7 cellular contexts compared by ENCODE assay signal in the genomic region with DNA sequence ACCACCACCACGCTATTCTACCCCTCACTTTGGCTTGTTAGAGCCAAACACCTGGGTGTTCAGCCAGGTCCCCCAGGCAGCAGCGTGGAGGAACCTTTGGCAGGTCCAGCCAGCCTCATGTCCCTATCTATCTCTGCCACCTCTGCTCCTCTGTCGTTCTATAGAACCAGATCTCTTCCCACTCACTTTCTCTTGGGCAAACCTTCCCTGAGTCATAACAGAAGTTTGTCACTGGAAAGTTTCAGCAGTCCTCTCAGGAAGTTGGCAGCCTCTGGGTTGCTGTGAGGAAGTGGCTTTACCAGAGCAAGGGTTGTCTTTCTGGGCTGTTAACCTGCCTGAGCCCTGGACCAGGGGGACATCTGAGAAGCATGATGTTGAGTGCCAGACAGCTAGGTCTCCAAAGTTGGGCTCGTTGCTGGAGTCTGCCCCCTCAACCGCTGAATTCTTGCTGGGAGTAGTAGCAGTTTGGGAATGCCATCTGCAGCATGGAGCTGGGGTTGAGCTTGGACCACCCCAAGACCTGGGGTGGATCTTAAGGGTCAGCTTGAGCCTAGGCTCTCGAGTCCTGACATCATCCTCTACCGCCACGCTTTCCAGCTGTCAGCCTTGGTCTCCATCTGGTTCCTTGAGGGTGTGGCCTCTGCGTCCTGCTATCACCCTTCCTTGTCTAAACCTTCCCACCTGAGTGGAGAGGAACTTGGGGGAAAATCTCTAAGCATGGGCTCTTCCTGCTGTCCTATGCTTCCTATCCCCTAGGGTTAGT. TPM values are rescaled to one million over a fixed set of nuclear protein-coding genes. Genes with fewer than 3 reads are reported as not detected.
A peak's percentile ranks its signal among the peaks of the same experiment; 100 is the strongest.
DNase-seq lines count a peak whose midpoint lies in the region; ATAC-seq and TF ChIP-seq lines count a peak whose summit lies in the region.

No MANE protein-coding gene starts in this region.

- H3K27ac ChIP-seq in hepatocyte (peak overlapping the region; percentile 94), skeletal muscle tissue (ENCODE audit: low read depth, low read length) (peak overlapping the region; percentile 83)

- peaks cover 19% of the 10 kb centered on the region for H3K79me2 ChIP-seq in hepatocyte

- H3K27me3 Mint-ChIP-seq in activated naive CD8-positive, alpha-beta T cell treated with anti-CD3 and anti-CD28 coated beads for 36 hours, result no peaks in the 10 kb centered on the region

- no peak for DNase-seq in GM12864 (ENCODE audit: low read depth)
- peak; percentile 82 to 91 for DNase-seq in NCI-H524 (lab: John Stamatoyannopoulos, UW)
- DNase-seq in activated naive CD8-positive, alpha-beta T cell treated with anti-CD3 and anti-CD28 coated beads for 36 hours, result peak; percentile 53
- peak; percentile 66 for DNase-seq in hepatocyte (ENCODE audit: low spot score)

- H3K27me3 ChIP-seq in hepatocyte, result no peaks in the 10 kb centered on the region
- no peaks in the 10 kb centered on the region for H3K27me3 ChIP-seq in skeletal muscle tissue (ENCODE audit: control insufficient read depth in 3 of 3, insufficient read depth in 3 of 3, low read length in 3 of 3)

- peak overlapping the region; percentile 96 for H3K27ac Mint-ChIP-seq in activated naive CD8-positive, alpha-beta T cell treated with anti-CD3 and anti-CD28 coated beads for 36 hours

- H3K36me3 Mint-ChIP-seq in activated naive CD8-positive, alpha-beta T cell treated with anti-CD3 and anti-CD28 coated beads for 36 hours, result peaks cover 62% of the 10 kb centered on the region

- peak overlapping the region; percentile 91 for H3K4me3 Mint-ChIP-seq in activated naive CD8-positive, alpha-beta T cell treated with anti-CD3 and anti-CD28 coated beads for 36 hours

- peak overlapping the region; percentile 18 for H2AFZ ChIP-seq in hepatocyte

- no peaks in the 10 kb centered on the region for H4K20me1 ChIP-seq in hepatocyte (ENCODE audit: insufficient read depth, poor library complexity, severe bottlenecking)

- ATAC-seq in HG02870 (IDR thresholded peaks at IDR 0.05; ENCODE audit: unreplicated experiment) (no peak), GM18498 (IDR thresholded peaks at IDR 0.05; ENCODE audit: unreplicated experiment) (no peak)

- H3K4me1 Mint-ChIP-seq in activated naive CD8-positive, alpha-beta T cell treated with anti-CD3 and anti-CD28 coated beads for 36 hours, result peaks cover 81% of the 10 kb centered on the region

- H3K4me2 ChIP-seq in hepatocyte, result peak overlapping the region; percentile 93

- H3K36me3 ChIP-seq in hepatocyte (replicated peaks; ENCODE audit: insufficient read depth, low read depth) (no peaks in the 10 kb centered on the region), skeletal muscle tissue (ENCODE audit: control insufficient read depth in 3 of 3, insufficient read depth in 3 of 3, low read length in 3 of 3) (peaks cover 36 to 51% (median 46%) of the 10 kb centered on the region in 3 donors)

- H3K9me2 ChIP-seq in hepatocyte (replicated peaks; ENCODE audit: insufficient read depth), result no peaks in the 10 kb centered on the region

- peak overlapping the region; percentile 71 to 80 (median 74) for H3K9ac ChIP-seq in skeletal muscle tissue (ENCODE audit: low read depth in 1 of 3, low read length in 3 of 3)

- H3K4me3 ChIP-seq in GM12864 (ENCODE audit: low read depth, low read length) (peak overlapping the region; percentile 83), hepatocyte (peak overlapping the region; percentile 93), skeletal muscle tissue (ENCODE audit: low read length in 3 of 3) (peak overlapping the region; percentile 67 to 83 (median 76))

- WGBS in hepatocyte (ENCODE audit: low lambda C conversion rate, missing lambda C conversion rate), result 61% methylated on average over 9 of the region's 9 CpGs

- H3K4me1 ChIP-seq in hepatocyte (ENCODE audit: insufficient read depth), result peaks cover 58% of the 10 kb centered on the region
- H3K4me1 ChIP-seq in skeletal muscle tissue (ENCODE audit: control insufficient read depth in 3 of 3, insufficient read depth in 3 of 3, low read length in 3 of 3), result peaks cover 63 to 90% (median 80%) of the 10 kb centered on the region in 3 donors

- H3K9me3 Mint-ChIP-seq in activated naive CD8-positive, alpha-beta T cell treated with anti-CD3 and anti-CD28 coated beads for 36 hours, result no peaks in the 10 kb centered on the region

- TF ChIP-seq CTCF in GM12864 (IDR thresholded peaks at IDR 0.05; ENCODE audit: low read depth, low read length, missing control alignments), result no peak
- no peak for TF ChIP-seq CTCF in hepatocyte (IDR thresholded peaks at IDR 0.05; ENCODE audit: poor library complexity)

- no peaks in the 10 kb centered on the region for H3K9me3 ChIP-seq in hepatocyte (ENCODE audit: low read depth)
- H3K9me3 ChIP-seq in skeletal muscle tissue (ENCODE audit: control insufficient read depth in 3 of 3, low read length in 3 of 3), result no peaks in the 10 kb centered on the region

RNA-seq across cellular contexts. Expression of gene SH3BGRL3, which starts 0.9 kb away (rescaled TPM):
- 100 to 1,000 TPM; 292 to 295 TPM for total RNA-seq in activated naive CD8-positive, alpha-beta T cell treated with anti-CD3 and anti-CD28 coated beads for 36 hours
- total RNA-seq in hepatocyte (35.9 and 36.6 TPM in 2 replicates), skeletal muscle tissue (4.2 TPM)
- 411 and 420 TPM in 2 replicates for polyA plus RNA-seq in hepatocyte

RNA-seq across cellular contexts. Expression of gene UBXN11, which starts 27.4 kb away (rescaled TPM):
- total RNA-seq in activated naive CD8-positive, alpha-beta T cell treated with anti-CD3 and anti-CD28 coated beads for 36 hours, result 10 to 100 TPM; 30.5 to 31.7 TPM
- total RNA-seq in hepatocyte, result 3.1 and 6.9 TPM in 2 replicates
- 17.1 and 34.0 TPM in 2 replicates for polyA plus RNA-seq in hepatocyte
- total RNA-seq in skeletal muscle tissue, result 2.1 TPM

RNA-seq across cellular contexts. Expression of gene CD52, which starts 38.7 kb away (rescaled TPM):
- total RNA-seq in activated naive CD8-positive, alpha-beta T cell treated with anti-CD3 and anti-CD28 coated beads for 36 hours, result 100 to 1,000 TPM; 263 to 278 TPM
- total RNA-seq in hepatocyte (1.2 and 8.1 TPM in 2 replicates), skeletal muscle tissue (not detected)
- 3.9 and 12.9 TPM in 2 replicates for polyA plus RNA-seq in hepatocyte

RNA-seq across cellular contexts. Expression of gene CEP85, which starts 45.0 kb away (rescaled TPM):
- 10 to 100 TPM; 28.1 to 29.6 TPM for total RNA-seq in activated naive CD8-positive, alpha-beta T cell treated with anti-CD3 and anti-CD28 coated beads for 36 hours
- total RNA-seq in hepatocyte, result 11.4 and 14.6 TPM in 2 replicates
- 12.4 and 15.3 TPM in 2 replicates for polyA plus RNA-seq in hepatocyte
- total RNA-seq in skeletal muscle tissue, result 25.1 TPM

Comparison
In these comparisons a context has a peak if more than half of its experiments do, and no peak if none do; other contexts are left out.
1. RNA of gene CD52, which starts 38.7 kb away (total RNA-seq): 263 to 278 TPM in activated naive CD8-positive, alpha-beta T cell treated with anti-CD3 and anti-CD28 coated beads for 36 hours; 1.2 to 8.1 TPM in hepatocyte and not detected in skeletal muscle tissue (single experiment); every median in the first group is over 10 times any median in the second.
2. Peak in every context shown above with its lines, with median percentiles within 50 percentile points of each other: H3K4me3 ChIP-seq.